Comparison of ENCODE assay signal across 8 cellular contexts in the genomic region with DNA sequence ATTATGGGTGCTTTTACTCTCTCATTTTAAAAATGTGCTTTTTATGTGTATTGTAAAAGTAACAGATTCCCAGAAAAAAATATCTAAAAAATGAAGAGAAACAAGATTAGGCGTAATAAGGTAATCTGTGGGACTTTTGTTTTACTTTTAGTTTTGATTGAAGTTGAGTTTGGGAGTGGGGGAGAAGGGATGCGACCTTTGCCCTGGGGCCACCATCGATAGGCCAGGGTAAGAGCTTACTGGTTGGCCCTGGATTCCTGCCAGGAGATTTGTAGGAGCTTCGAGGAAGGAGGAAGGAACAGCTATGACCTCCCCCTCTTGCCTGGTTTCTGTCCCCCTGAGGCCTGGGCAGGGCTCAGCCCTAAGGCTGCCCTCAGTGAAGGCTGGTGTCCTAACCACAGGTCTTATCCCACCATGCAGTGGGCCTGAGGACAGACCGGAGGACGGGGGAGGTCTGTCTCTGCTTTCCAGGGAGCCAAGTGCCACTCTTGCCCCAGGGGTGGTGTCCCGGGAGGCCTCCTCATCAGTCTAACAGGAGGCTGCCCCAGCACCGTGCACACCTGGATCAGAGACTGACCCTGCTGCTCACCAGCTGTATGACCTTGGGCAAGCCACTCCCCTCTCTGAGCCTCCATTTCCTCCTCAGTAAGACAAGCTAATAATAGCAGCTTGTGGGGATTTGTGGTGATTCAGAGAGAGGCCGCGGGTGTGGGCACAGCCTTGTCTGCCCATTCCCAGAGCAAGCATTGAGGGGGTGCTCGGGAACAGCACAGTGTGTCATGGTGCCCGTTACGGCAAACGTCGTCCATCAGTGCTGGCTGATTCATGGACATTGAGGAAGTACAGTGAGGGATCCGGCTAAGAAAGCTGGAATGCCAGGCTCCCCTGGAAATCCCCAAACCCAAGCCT. TPM values are rescaled to one million over a fixed set of nuclear protein-coding genes. Genes with fewer than 3 reads are reported as not detected.
DNase-seq lines count a peak whose midpoint lies in the region; ATAC-seq lines count a peak whose summit lies in the region.

No MANE protein-coding gene starts in this region.

- no peak overlapping the region for H3K9ac ChIP-seq in adipocyte (ENCODE audit: low read length)

- H3K36me3 ChIP-seq in adipocyte (ENCODE audit: control insufficient read depth, insufficient read depth, low read length, severe bottlenecking) (no peaks in the 10 kb centered on the region), thymus (ENCODE audit: control insufficient read depth, insufficient read depth) (no peaks in the 10 kb centered on the region)

- DNase-seq in HT1080 (ENCODE audit: low read depth) (peak; percentile 98), adipocyte (ENCODE audit: low read depth) (peak; percentile 79), islet precursor cell (peak; percentile 70), hippocampal formation (lab: John Stamatoyannopoulos, UW) (no peak), cerebellar nuclear complex (lab: John Stamatoyannopoulos, UW) (no peak)
- no peak for DNase-seq in activated CD4-positive, CD25-positive, alpha-beta regulatory T cell (lab: John Stamatoyannopoulos, UW)

- ATAC-seq in HG02678 (IDR thresholded peaks at IDR 0.05; ENCODE audit: unreplicated experiment) = no peak

- 75% methylated on average over 16 of the region's 16 CpGs for WGBS in thymus

- H3K27ac ChIP-seq in thymus (ENCODE audit: low read depth) = peak overlapping the region; percentile 62

- H3K4me1 ChIP-seq in adipocyte (ENCODE audit: control insufficient read depth, insufficient read depth, low read length) (peaks cover 19% of the 10 kb centered on the region), thymus (ENCODE audit: control insufficient read depth, insufficient read depth, low read length) (no peaks in the 10 kb centered on the region)

- no peak overlapping the region for H3K4me3 ChIP-seq in adipocyte (ENCODE audit: low read length)
- no peak overlapping the region for H3K4me3 ChIP-seq in thymus (ENCODE audit: low read length)

- H3K9me3 ChIP-seq in adipocyte (ENCODE audit: control insufficient read depth, low read length) (no peaks in the 10 kb centered on the region), thymus (ENCODE audit: control insufficient read depth) (no peaks in the 10 kb centered on the region)

- H3K27me3 ChIP-seq in adipocyte (replicated peaks; ENCODE audit: control insufficient read depth, insufficient read depth, low read length) (no peaks in the 10 kb centered on the region), thymus (ENCODE audit: control insufficient read depth, insufficient read depth) (no peaks in the 10 kb centered on the region)

RNA-seq across cellular contexts. Expression of gene TGM2, which starts 21.2 kb away (rescaled TPM):
- 129 and 146 TPM in 2 replicates for total RNA-seq in HT1080 (2014; rRNA removed; shearing (Covaris generic))
- polyA plus RNA-seq in HT1080 (2015; cell fraction: cytosol; rRNA removed) = 281 and 347 TPM in 2 replicates
- 481 and 525 TPM in 2 replicates for polyA plus RNA-seq in HT1080 (2015; cell fraction: nucleus; rRNA removed)
- polyA plus RNA-seq in thymus = 47.2 TPM

Comparison
In these comparisons a context has a peak if more than half of its experiments do, and no peak if none do; other contexts are left out.
1. DNase-seq: peak in HT1080 (single experiment), adipocyte (single experiment) and islet precursor cell (single experiment); none in activated CD4-positive, CD25-positive, alpha-beta regulatory T cell (0 of 4), hippocampal formation (0 of 2) and cerebellar nuclear complex (0 of 2).